21 cellular contexts compared by ENCODE assay signal in genomic region chr17:29687601-29688000, GRCh38.
A peak's percentile ranks its signal among the peaks of the same experiment; 100 is the strongest.
DNase-seq lines count a peak whose midpoint lies in the region; FAIRE-seq and TF ChIP-seq lines count a peak whose summit lies in the region.
"Had no signal": no experiment of that assay in that cellular context is flagged by ENCODE, and none has a peak within 500 bp of the region (broad histone marks: within the 10 kb centered on the region; RNA-seq: fewer than 3 reads in every experiment).

No MANE protein-coding gene starts in this region.

- peaks cover 13% of the 10 kb centered on the region for H3K4me1 Mint-ChIP-seq in osteocyte (ENCODE audit: unreplicated experiment)

- H3K4me1 ChIP-seq in BLaER1 treated with 17β-estradiol and CSF1 and Interleukin-3, amounts not matched to agents 10 nM and 100 nM: peaks cover 26 to 78% (median 50%) of the 10 kb centered on the region in 10 experiments
- peaks cover 55% of the 10 kb centered on the region for H3K4me1 ChIP-seq in left ventricle myocardium inferior
- H3K4me1 ChIP-seq in skeletal muscle tissue (ENCODE audit: control insufficient read depth in 3 of 3, insufficient read depth in 3 of 3, low read length in 3 of 3): peaks cover 23 to 24% (median 24%) of the 10 kb centered on the region in 3 donors
- H3K4me1 ChIP-seq in esophagus muscularis mucosa: peaks cover 31 to 43% (median 37%) of the 10 kb centered on the region in 4 donors
- H3K4me1 ChIP-seq in kidney (ENCODE audit: control insufficient read depth in 1 of 2, insufficient read depth in 1 of 2, low read depth in 1 of 2, low read length in 2 of 2): peaks cover 5 to 6% of the 10 kb centered on the region in 2 donors
- H3K4me1 ChIP-seq: breast epithelium had no signal

- no peak overlapping the region for H3K4me3 Mint-ChIP-seq in osteocyte (ENCODE audit: unreplicated experiment)
- H3K4me3 Mint-ChIP-seq: activated naive CD8-positive, alpha-beta T cell treated with anti-CD3 and anti-CD28 coated beads, Interleukin-2, amount 10 ng/mL, durations not matched to agents 7 days and 5 days; IgD-negative memory B cell had no signal

- peaks cover 61 to 95% (median 75%) of the 10 kb centered on the region in 11 experiments for H3K36me3 ChIP-seq in BLaER1 treated with 17β-estradiol and CSF1 and Interleukin-3, amounts not matched to agents 10 nM and 100 nM
- H3K36me3 ChIP-seq in left ventricle myocardium inferior (peaks cover 22% of the 10 kb centered on the region), skeletal muscle tissue (ENCODE audit: control insufficient read depth in 3 of 3, insufficient read depth in 3 of 3, low read length in 3 of 3) (peaks cover 0 to 10% (median 7%) of the 10 kb centered on the region in 3 donors), esophagus muscularis mucosa (peaks cover 0 to 15% (median 5%) of the 10 kb centered on the region in 4 donors), kidney (ENCODE audit: control insufficient read depth in 1 of 2, insufficient read depth in 2 of 2, low read length in 2 of 2) (peaks cover 0 to 2% of the 10 kb centered on the region in 2 donors)
- H3K36me3 ChIP-seq: breast epithelium, MG63, pancreas had no signal

- peak overlapping the region in 6 of 11 experiments; percentile 11 to 99 (median 94); a peak in 9 of 22 replicates for H3K27ac ChIP-seq in BLaER1 treated with 17β-estradiol and CSF1 and Interleukin-3, amounts not matched to agents 10 nM and 100 nM
- peak overlapping the region; percentile 84 for H3K27ac ChIP-seq in caudate nucleus (ENCODE audit: low read depth, low read length)
- peak overlapping the region; percentile 82 for H3K27ac ChIP-seq in left ventricle myocardium inferior (replicated peaks)
- peak overlapping the region; percentile 54 for H3K27ac ChIP-seq in skeletal muscle tissue (ENCODE audit: low read depth, low read length)
- peak overlapping the region in 2 of 4 donors; percentile 22 to 63 for H3K27ac ChIP-seq in esophagus muscularis mucosa (replicated peaks in 1 of 4)
- no peak overlapping the region for H3K27ac ChIP-seq in kidney (ENCODE audit: low read depth in 2 of 2, low read length in 2 of 2)
- H3K27ac ChIP-seq: breast epithelium, HL-60, pancreas, suprapubic skin had no signal

- peak in 13 of 61 donors; percentile 0 to 48 (median 18) for DNase-seq in caudate nucleus (lab: John Stamatoyannopoulos, UW)
- DNase-seq in left ventricle myocardium inferior: no peak
- DNase-seq in esophagus muscularis mucosa (ENCODE audit: extremely low spot score): no peak
- no peak for DNase-seq in kidney
- DNase-seq in AG08395 (ENCODE audit: low spot score): no peak
- DNase-seq in osteocyte (ENCODE audit: extremely low spot score, unreplicated experiment): no peak
- DNase-seq: activated CD8-positive, alpha-beta memory T cell treated with anti-CD3 and anti-CD28 coated beads for 24 hours; activated naive CD8-positive, alpha-beta T cell treated with anti-CD3 and anti-CD28 coated beads, Interleukin-2, amount 10 ng/mL, durations not matched to agents 7 days and 5 days; DMS79; MG63; NCI-H2227 treated with DMSO at 0.1 percent for 48 hours; NK-92 treated with Interleukin-12 subunit alpha and Interleukin-12 subunit beta, amount 100 ng/mL, for 24 hours; pancreas; T1000 had no signal

- WGBS in esophagus muscularis mucosa: 9% methylated on average over 2 of the region's 2 CpGs

- TF ChIP-seq CTCF in left ventricle myocardium inferior (IDR thresholded peaks at IDR 0.05; ENCODE audit: borderline replicate concordance): no peak
- TF ChIP-seq CTCF in esophagus muscularis mucosa (IDR thresholded peaks at IDR 0.05): no peak
- no peak for TF ChIP-seq CTCF in kidney (IDR thresholded peaks at IDR 0.05; ENCODE audit: borderline replicate concordance, extremely low read depth, insufficient read depth)
- no peak for TF ChIP-seq CTCF in osteocyte (IDR thresholded peaks at IDR 0.05)

- H4K20me1 ChIP-seq in BLaER1 treated with 17β-estradiol and CSF1 and Interleukin-3, amounts not matched to agents 10 nM and 100 nM: no peaks in the 10 kb centered on the region

- no peak overlapping the region for H3K4me2 ChIP-seq in BLaER1 treated with 17β-estradiol and CSF1 and Interleukin-3, amounts not matched to agents 10 nM and 100 nM
- H3K4me2 ChIP-seq: smooth muscle cell had no signal

- no peak overlapping the region for H3K9ac ChIP-seq in BLaER1 treated with 17β-estradiol and CSF1 and Interleukin-3, amounts not matched to agents 10 nM and 100 nM
- H3K9ac ChIP-seq in skeletal muscle tissue (ENCODE audit: low read depth in 1 of 3, low read length in 3 of 3): no peak overlapping the region
- H3K9ac ChIP-seq in kidney (ENCODE audit: low read length in 2 of 2): no peak overlapping the region

- no peak for FAIRE-seq in kidney (lab: Jason Lieb, UNC)
- FAIRE-seq: pancreas had no signal

- peaks cover 10% of the 10 kb centered on the region for H3K36me3 Mint-ChIP-seq in osteocyte (ENCODE audit: unreplicated experiment)

- H3K9me3 Mint-ChIP-seq in osteocyte (ENCODE audit: unreplicated experiment): no peaks in the 10 kb centered on the region
- H3K9me3 Mint-ChIP-seq: activated naive CD8-positive, alpha-beta T cell treated with anti-CD3 and anti-CD28 coated beads, Interleukin-2, amount 10 ng/mL, durations not matched to agents 7 days and 5 days; IgD-negative memory B cell had no signal

- no peaks in the 10 kb centered on the region for H3K27me3 Mint-ChIP-seq in osteocyte (ENCODE audit: unreplicated experiment)
- H3K27me3 Mint-ChIP-seq: activated naive CD8-positive, alpha-beta T cell treated with anti-CD3 and anti-CD28 coated beads, Interleukin-2, amount 10 ng/mL, durations not matched to agents 7 days and 5 days; IgD-negative memory B cell had no signal

- TF ChIP-seq EP300 in esophagus muscularis mucosa (IDR thresholded peaks at IDR 0.05): no peak

- H3K9me3 ChIP-seq in BLaER1 treated with 17β-estradiol and CSF1 and Interleukin-3, amounts not matched to agents 10 nM and 100 nM (replicated peaks in 1 of 11): no peaks in the 10 kb centered on the region
- H3K9me3 ChIP-seq in left ventricle myocardium inferior (replicated peaks) (no peaks in the 10 kb centered on the region), skeletal muscle tissue (ENCODE audit: control insufficient read depth in 3 of 3, low read length in 3 of 3) (no peaks in the 10 kb centered on the region), esophagus muscularis mucosa (no peaks in the 10 kb centered on the region), kidney (ENCODE audit: control insufficient read depth in 1 of 2, low read length in 2 of 2) (no peaks in the 10 kb centered on the region)
- H3K9me3 ChIP-seq: breast epithelium, MG63, pancreas, suprapubic skin had no signal

- H3K4me3 ChIP-seq in BLaER1 treated with 17β-estradiol and CSF1 and Interleukin-3, amounts not matched to agents 10 nM and 100 nM: no peak overlapping the region
- H3K4me3 ChIP-seq in left ventricle myocardium inferior (no peak overlapping the region), skeletal muscle tissue (ENCODE audit: low read length in 3 of 3) (no peak overlapping the region), esophagus muscularis mucosa (no peak overlapping the region), kidney (ENCODE audit: low read length in 2 of 2) (no peak overlapping the region)
- H3K4me3 ChIP-seq: breast epithelium, MG63, pancreas, smooth muscle cell, suprapubic skin had no signal

- no peaks in the 10 kb centered on the region for H3K27me3 ChIP-seq in BLaER1 treated with 17β-estradiol and CSF1 and Interleukin-3, amounts not matched to agents 10 nM and 100 nM
- H3K27me3 ChIP-seq in left ventricle myocardium inferior (ENCODE audit: low read depth): no peaks in the 10 kb centered on the region
- H3K27me3 ChIP-seq in skeletal muscle tissue (ENCODE audit: control insufficient read depth in 3 of 3, insufficient read depth in 3 of 3, low read length in 3 of 3): no peaks in the 10 kb centered on the region
- H3K27me3 ChIP-seq in esophagus muscularis mucosa: no peaks in the 10 kb centered on the region
- H3K27me3 ChIP-seq: breast epithelium, MG63, pancreas, suprapubic skin had no signal

- TF ChIP-seq POLR2A in esophagus muscularis mucosa (IDR thresholded peaks at IDR 0.05; ENCODE audit: low read depth): no peak

- H3K27ac Mint-ChIP-seq in osteocyte (ENCODE audit: unreplicated experiment): no peak overlapping the region
- H3K27ac Mint-ChIP-seq: activated naive CD8-positive, alpha-beta T cell treated with anti-CD3 and anti-CD28 coated beads, Interleukin-2, amount 10 ng/mL, durations not matched to agents 7 days and 5 days had no signal

- intact Hi-C loops in left ventricle myocardium inferior (cut with micrococcal nuclease): no loop called here
- intact Hi-C loops in esophagus muscularis mucosa (cut with DNase I): no loop called here
- intact Hi-C loops in kidney (cut with DNase I): no loop called here

Comparison
In these comparisons a context has a peak if more than half of its experiments do, and no peak if none do; other contexts are left out.
1. H3K27ac ChIP-seq: peak in BLaER1 treated with 17β-estradiol and CSF1 and Interleukin-3, amounts not matched to agents 10 nM and 100 nM (6 of 11), caudate nucleus (single experiment), left ventricle myocardium inferior (single experiment) and skeletal muscle tissue (single experiment); none in kidney (0 of 2).